ENCODE assay signal across 1 cellular context in genomic region chr9:93136011-93136440, GRCh38.
TF ChIP-seq lines count a peak whose summit lies in the region.

No MANE protein-coding gene starts in this region.

TF ChIP-seq in HepG2, 621 proteins besides CTCF, POLR2A, EP300 and RAD21:
- TF ChIP-seq KAT2B (IDR thresholded peaks at IDR 0.05; ENCODE audit: borderline replicate concordance, low read depth, low read length) = no peak
- no peak for TF ChIP-seq RBAK (CRISPR knock-in tag; IDR thresholded peaks at IDR 0.05)
- TF ChIP-seq PHF5A (CRISPR knock-in tag; IDR thresholded peaks at IDR 0.05; ENCODE audit: low read depth, unreplicated experiment) = no peak
- TF ChIP-seq FOXA1 (IDR thresholded peaks at IDR 0.05) = no peak
- TF ChIP-seq FOXA1 (CRISPR knock-in tag; IDR thresholded peaks at IDR 0.05) = peak; percentile 67
- TF ChIP-seq PREB (CRISPR knock-in tag; IDR thresholded peaks at IDR 0.05) = no peak
- TF ChIP-seq ZBTB26 (CRISPR knock-in tag; IDR thresholded peaks at IDR 0.05; ENCODE audit: borderline replicate concordance) = no peak
- TF ChIP-seq ZBTB33 (CRISPR knock-in tag; IDR thresholded peaks at IDR 0.05) = no peak
- no peak for TF ChIP-seq SMC3 (IDR thresholded peaks at IDR 0.05; ENCODE audit: low read length)
- TF ChIP-seq TBP (CRISPR knock-in tag; IDR thresholded peaks at IDR 0.05) = no peak
- TF ChIP-seq SRSF1 (optimal IDR thresholded peaks at IDR 0.05; ENCODE audit: low read depth, low read length) = no peak
- TF ChIP-seq ZFP91 (CRISPR knock-in tag; IDR thresholded peaks at IDR 0.05; ENCODE audit: borderline replicate concordance) = peak; percentile 96
- TF ChIP-seq HIC2 (CRISPR knock-in tag; IDR thresholded peaks at IDR 0.05; ENCODE audit: low read depth) = no peak
- TF ChIP-seq ARID3A (IDR thresholded peaks at IDR 0.05; ENCODE audit: low read depth, low read length) = no peak
- TF ChIP-seq GMEB1 (CRISPR knock-in tag; IDR thresholded peaks at IDR 0.05; ENCODE audit: borderline replicate concordance) = no peak
- TF ChIP-seq CCAR2 (optimal IDR thresholded peaks at IDR 0.05; ENCODE audit: low read depth, low read length) = no peak
- TF ChIP-seq FOSL1 (CRISPR knock-in tag; IDR thresholded peaks at IDR 0.05; ENCODE audit: borderline replicate concordance) = no peak
- no peak for TF ChIP-seq NFRKB (IDR thresholded peaks at IDR 0.05)
- TF ChIP-seq TFAP4 (IDR thresholded peaks at IDR 0.05; ENCODE audit: borderline replicate concordance, low read depth) = peak; percentile 65; the same call in 1 of the 2 replicates
- TF ChIP-seq ZUFSP (CRISPR knock-in tag; IDR thresholded peaks at IDR 0.05; ENCODE audit: borderline replicate concordance) = no peak
- no peak for TF ChIP-seq ZNF850 (CRISPR knock-in tag; conservative IDR thresholded peaks at IDR 0.05)
- TF ChIP-seq NFE2L1 (CRISPR knock-in tag; IDR thresholded peaks at IDR 0.05; ENCODE audit: borderline replicate concordance) = no peak
- no peak for TF ChIP-seq NFYC (CRISPR knock-in tag; IDR thresholded peaks at IDR 0.05)
- TF ChIP-seq YEATS2 (CRISPR knock-in tag; IDR thresholded peaks at IDR 0.05; ENCODE audit: borderline replicate concordance) = no peak
- TF ChIP-seq ZNF687 (CRISPR knock-in tag; IDR thresholded peaks at IDR 0.05) = 0 out of 2 replicates have a peak, but pooled peaks have one; percentile 26
- no peak for TF ChIP-seq FOXJ3 (CRISPR knock-in tag; IDR thresholded peaks at IDR 0.05; ENCODE audit: borderline replicate concordance)
- TF ChIP-seq CAMTA2 (CRISPR knock-in tag; IDR thresholded peaks at IDR 0.05; ENCODE audit: borderline replicate concordance) = no peak
- TF ChIP-seq DDIT3 (CRISPR knock-in tag; IDR thresholded peaks at IDR 0.05) = no peak
- no peak for TF ChIP-seq THAP8 (CRISPR knock-in tag; IDR thresholded peaks at IDR 0.05; ENCODE audit: borderline replicate concordance)
TF ChIP-seq in HepG2: peak in this region for 4.
